In the genomic region with DNA sequence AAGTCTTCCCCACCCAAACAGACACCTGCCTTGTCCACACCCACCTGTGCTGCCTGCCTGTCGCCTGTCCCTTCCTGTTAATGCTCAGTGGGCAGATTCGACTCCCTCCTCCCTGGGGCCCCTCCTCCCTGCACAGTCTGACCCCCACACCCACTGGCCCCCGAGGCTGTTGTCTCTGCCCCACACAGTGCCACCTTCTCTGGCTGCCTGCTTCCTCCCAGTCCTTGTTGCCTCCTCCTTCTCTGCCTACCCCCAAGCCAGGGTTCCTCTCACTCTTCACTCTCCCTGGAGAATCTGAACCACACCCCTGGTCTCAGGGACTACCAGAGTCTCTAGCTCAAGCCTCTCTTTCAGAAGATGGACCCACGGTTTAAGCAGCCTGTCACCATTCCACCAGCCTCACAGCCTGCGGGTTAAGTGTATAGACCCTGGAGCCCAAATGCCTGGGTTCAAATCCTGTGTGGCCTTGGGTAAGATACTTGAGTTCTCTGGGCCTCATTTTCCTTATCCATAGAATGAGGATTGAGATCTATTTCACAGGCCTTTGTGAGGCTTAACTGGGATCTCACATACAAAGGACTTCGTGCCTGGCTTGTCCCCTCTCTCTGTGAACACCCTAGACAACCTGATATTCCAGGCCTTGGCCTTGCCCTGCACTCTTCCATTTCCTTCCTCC, we compare ENCODE assay signal across 15 cellular contexts. TPM values are rescaled to one million over a fixed set of nuclear protein-coding genes. Genes with fewer than 3 reads are reported as not detected.
A peak's percentile ranks its signal among the peaks of the same experiment; 100 is the strongest.
DNase-seq lines count a peak whose midpoint lies in the region; FAIRE-seq and TF ChIP-seq lines count a peak whose summit lies in the region.
"Had no signal": no experiment of that assay in that cellular context is flagged by ENCODE, and none has a peak within 500 bp of the region (broad histone marks: within the 10 kb centered on the region; RNA-seq: fewer than 3 reads in every experiment).

No MANE protein-coding gene starts in this region.

- peaks cover 0 to 17% of the 10 kb centered on the region in 2 experiments; a peak in 2 of 4 replicates for H3K79me2 ChIP-seq in H1 (ENCODE audit: control insufficient read depth in 1 of 2, insufficient read depth in 2 of 2, low read length in 2 of 2)

- H3K27ac ChIP-seq in H1 (ENCODE audit: low read depth, low read length) (no peak overlapping the region), muscle layer of duodenum (ENCODE audit: low read length) (peak overlapping the region; percentile 5)
- H3K27ac ChIP-seq: 22Rv1, brain microvascular endothelial cell had no signal

- no peak for TF ChIP-seq RAD21 in H1 (IDR thresholded peaks at IDR 0.05 in 1 of 2, conservative IDR thresholded peaks at IDR 0.05 in 1 of 2; ENCODE audit: low read depth in 2 of 2, low read length in 2 of 2)

- H3K27me3 ChIP-seq in H1 (replicated peaks in 1 of 4; ENCODE audit: control insufficient read depth in 3 of 4, extremely low read depth in 1 of 4, insufficient read depth in 3 of 4, low read length in 3 of 4), result peaks cover 0 to 8% (median 3%) of the 10 kb centered on the region in 4 experiments; a peak in 4 of 7 replicates
- peaks cover 7% of the 10 kb centered on the region for H3K27me3 ChIP-seq in muscle layer of duodenum (ENCODE audit: low read depth, low read length)

- no peak overlapping the region for H2AFZ ChIP-seq in H1 (ENCODE audit: low read length)

- no peak overlapping the region; a peak in 1 of 7 replicates for H3K9ac ChIP-seq in H1 (replicated peaks in 1 of 4; ENCODE audit: extremely low read depth in 1 of 4, low read depth in 3 of 4, low read length in 3 of 4)

- H3K4me1 ChIP-seq in H1 (replicated peaks in 1 of 4; ENCODE audit: control insufficient read depth in 3 of 4, insufficient read depth in 4 of 4, low read length in 3 of 4), result peaks cover 30 to 59% (median 44%) of the 10 kb centered on the region in 4 experiments
- peaks cover 5 to 43% of the 10 kb centered on the region in 2 donors for H3K4me1 ChIP-seq in muscle layer of duodenum (ENCODE audit: control insufficient read depth in 1 of 2, insufficient read depth in 2 of 2, low read length in 2 of 2)

- FAIRE-seq in H1 (lab: Jason Lieb, UNC) (no peak), frontal cortex (lab: Jason Lieb, UNC) (no peak)
- FAIRE-seq: RCC 7860, TTC549 had no signal

- H3K4me2 ChIP-seq in H1 (ENCODE audit: insufficient read depth in 1 of 2, low read depth in 2 of 2, low read length in 2 of 2), result peak overlapping the region in 1 of 2 experiments; percentile 1; a peak in 1 of 4 replicates

- H3K23ac ChIP-seq in H1 (ENCODE audit: insufficient read length), result no peak overlapping the region

- H2AK5ac ChIP-seq in H1 (ENCODE audit: low read depth, low read length), result peak overlapping the region; percentile 94; the same call in 1 of the 2 replicates

- TF ChIP-seq EP300 in H1 (IDR thresholded peaks at IDR 0.05; ENCODE audit: borderline replicate concordance in 1 of 2, low read depth in 2 of 2, low read length in 2 of 2), result no peak

- H3K27me3 Mint-ChIP-seq in type B pancreatic cell, result peaks cover 36% of the 10 kb centered on the region

- TF ChIP-seq CTCF in H1 (IDR thresholded peaks at IDR 0.05; ENCODE audit: control extremely low read depth in 1 of 3, insufficient read depth in 1 of 3, low read depth in 1 of 3, low read length in 3 of 3) (no peak), type B pancreatic cell (conservative IDR thresholded peaks at IDR 0.05) (no peak)

- H4K8ac ChIP-seq in H1 (ENCODE audit: extremely low read depth, insufficient read depth, low read length), result peak overlapping the region; percentile 36; the same call in 1 of the 2 replicates

- TF ChIP-seq POLR2A in H1 (IDR thresholded peaks at IDR 0.05; ENCODE audit: control extremely low read depth in 1 of 2, low read depth in 2 of 2, low read length in 2 of 2), result no peak

- no peaks in the 10 kb centered on the region for H4K20me1 ChIP-seq in H1 (replicated peaks in 1 of 2; ENCODE audit: control insufficient read depth in 1 of 2, insufficient read depth in 2 of 2, low read length in 2 of 2)

- peak; percentile 49 for DNase-seq in NCI-H748 (lab: John Stamatoyannopoulos, UW; ENCODE audit: unreplicated experiment)
- DNase-seq in NCI-H748 treated with DMSO at 0.1 percent for 48 hours (lab: John Stamatoyannopoulos, UW), result no peak
- no peak for DNase-seq in H1 (ENCODE audit: low read depth in 1 of 2, low spot score in 2 of 2)
- no peak for DNase-seq in type B pancreatic cell (ENCODE audit: extremely low spot score, unreplicated experiment)
- no peak for DNase-seq in H4 (ENCODE audit: low spot score)
- no peak for DNase-seq in frontal cortex (ENCODE audit: low spot score in 2 of 2)
- DNase-seq in NCI-H1694 treated with DMSO at 0.1 percent for 48 hours (lab: John Stamatoyannopoulos, UW), result no peak

- 0 out of 2 replicates have a peak overlapping the region, but pooled peaks have one; percentile 26 for H2BK5ac ChIP-seq in H1 (ENCODE audit: low read depth, low read length)

- H3K79me1 ChIP-seq in H1 (ENCODE audit: low read depth, low read length), result peaks cover 3% of the 10 kb centered on the region; the same call in 1 of the 2 replicates

- H3K14ac ChIP-seq in H1 (ENCODE audit: insufficient read length), result no peak overlapping the region

- peak overlapping the region; percentile 4; the same call in 1 of the 2 replicates for H3K18ac ChIP-seq in H1 (ENCODE audit: extremely low read depth, low read length)

- H3K27ac Mint-ChIP-seq in type B pancreatic cell, result peak overlapping the region; percentile 82
- H3K27ac Mint-ChIP-seq: HFFc6; natural killer cell treated with Interleukin-12 subunit alpha and Interleukin-12 subunit beta and Interleukin-15 and Interleukin-18, amount 100 ng/mL, for 72 hours had no signal

- peak overlapping the region; percentile 82 for H2BK20ac ChIP-seq in H1 (ENCODE audit: low read length)

- peak overlapping the region; percentile 55 for H3K4me3 Mint-ChIP-seq in type B pancreatic cell
- H3K4me3 Mint-ChIP-seq: HFFc6; natural killer cell treated with Interleukin-12 subunit alpha and Interleukin-12 subunit beta and Interleukin-15 and Interleukin-18, amount 100 ng/mL, for 72 hours had no signal

- H3K4me3 ChIP-seq in H1 (ENCODE audit: extremely low read depth in 1 of 4, insufficient read depth in 2 of 4, low read depth in 3 of 4, low read length in 4 of 4) (no peak overlapping the region), muscle layer of duodenum (ENCODE audit: low read depth in 1 of 2, low read length in 2 of 2) (no peak overlapping the region)
- H3K4me3 ChIP-seq: lung had no signal

- POLR2A ChIA-PET in H1 (lab: Charles Lee; ENCODE audit: partially characterized antibody), result interaction anchor here (0.7 to 7.6 kb wide), 10 partner anchors 9 to 54 kb away, joined by 3 to 72 read pairs (median 4); no protein-coding TSS in a partner anchor

- no peak overlapping the region for H3K56ac ChIP-seq in H1 (replicated peaks; ENCODE audit: insufficient read length, low read depth, low read length)

- no peak overlapping the region for H4K5ac ChIP-seq in H1 (ENCODE audit: insufficient read length, low read depth, low read length)

- CTCF ChIA-PET in H1 (lab: Charles Lee; ENCODE audit: partially characterized antibody), result interaction anchor here (0.7 to 24.5 kb wide), 40 partner anchors 8 to 243 kb away, joined by 3 to 400 read pairs (median 4); a partner anchor contains a TSS

- H3K36me3 ChIP-seq in H1 (ENCODE audit: control insufficient read depth in 2 of 4, insufficient read depth in 4 of 4, low read length in 3 of 4) (no peaks in the 10 kb centered on the region), muscle layer of duodenum (ENCODE audit: control insufficient read depth in 1 of 2, insufficient read depth in 2 of 2, low read length in 2 of 2) (no peaks in the 10 kb centered on the region)
- H3K36me3 ChIP-seq: brain microvascular endothelial cell had no signal

- H3K36me3 Mint-ChIP-seq in type B pancreatic cell, result no peaks in the 10 kb centered on the region
- H3K36me3 Mint-ChIP-seq: natural killer cell treated with Interleukin-12 subunit alpha and Interleukin-12 subunit beta and Interleukin-15 and Interleukin-18, amount 100 ng/mL, for 72 hours had no signal

- H3K4me1 Mint-ChIP-seq in type B pancreatic cell (ENCODE audit: unreplicated experiment), result peaks cover 31% of the 10 kb centered on the region

- peak overlapping the region; percentile 63 for H4K91ac ChIP-seq in H1 (replicated peaks; ENCODE audit: insufficient read length, low read length)

- peak overlapping the region; percentile 68; the same call in 1 of the 2 replicates for H2BK12ac ChIP-seq in H1 (ENCODE audit: low read depth, low read length)

- no peaks in the 10 kb centered on the region for H3K9me3 Mint-ChIP-seq in type B pancreatic cell
- H3K9me3 Mint-ChIP-seq: HFFc6; natural killer cell treated with Interleukin-12 subunit alpha and Interleukin-12 subunit beta and Interleukin-15 and Interleukin-18, amount 100 ng/mL, for 72 hours had no signal

- H3K9me3 ChIP-seq in H1 (ENCODE audit: insufficient read depth in 2 of 2, low read depth in 1 of 2, low read length in 1 of 2) (no peaks in the 10 kb centered on the region), muscle layer of duodenum (ENCODE audit: control insufficient read depth in 1 of 2, low read length in 2 of 2) (no peaks in the 10 kb centered on the region)

- no peak overlapping the region for H2BK120ac ChIP-seq in H1 (replicated peaks; ENCODE audit: low read depth, low read length)

- H2BK15ac ChIP-seq in H1 (ENCODE audit: low read length), result peak overlapping the region; percentile 90; the same call in 1 of the 2 replicates

- 88% methylated on average over 6 of the region's 6 CpGs; no CpG with 5 or more reads in 1 of the 2 experiments for WGBS in H1 (ENCODE audit: extremely low coverage in 1 of 2, insufficient coverage in 1 of 2, insufficient read length in 1 of 2, insufficient replicate concordance in 2 of 2, low coverage in 1 of 2, low lambda C conversion rate in 2 of 2, missing lambda C conversion rate in 1 of 2), 2 experiments

- H3K23me2 ChIP-seq in H1 (ENCODE audit: low read depth, low read length), result peaks cover 13% of the 10 kb centered on the region

- H3K4ac ChIP-seq in H1 (replicated peaks; ENCODE audit: insufficient read length, low read depth, low read length), result no peak overlapping the region

RNA-seq across cellular contexts. Expression of a gene that starts 3.8 kb away (rescaled TPM):
- total RNA-seq in H1 (2021; fragmentation: NEBNext Ultra II Directional; extraction: Animal tissue kit (Norgen Biotek cat#: 25700)), result 107 and 108 TPM in 2 replicates
- polyA plus RNA-seq in H1 (2011; rRNA removed), result 16.3 and 28.6 TPM in 2 replicates
- polyA plus RNA-seq in H1 (2011; cell fraction: cytosol; rRNA removed), result 21.0 TPM
- 52.6 TPM for polyA plus RNA-seq in H1 (2011; cell fraction: nucleus; rRNA removed)
- 39.3 to 66.4 TPM (median 42.6 TPM) in 4 replicates for polyA plus RNA-seq in H1 (2012, experiment 1 of 2)
- polyA plus RNA-seq in H1 (2012, experiment 2 of 2), result 39.0 TPM
- polyA plus RNA-seq in H1 (2013, experiment 1 of 2), result 43.2 TPM
- polyA plus RNA-seq in H1 (2013, experiment 2 of 2), result 43.6 TPM
- polyA minus RNA-seq in H1 (2011; rRNA and poly(A)+ RNA removed), result 23.8 and 36.4 TPM in 2 replicates
- 25.8 TPM for polyA minus RNA-seq in H1 (2011; cell fraction: cytosol; rRNA and poly(A)+ RNA removed)
- 69.0 TPM for polyA minus RNA-seq in H1 (2011; cell fraction: nucleus; rRNA and poly(A)+ RNA removed)
- total RNA-seq in type B pancreatic cell (ENCODE audit: low replicate concordance) (114 and 333 TPM in 2 replicates), frontal cortex (31.4 TPM)
- total RNA-seq in H4 (2014; rRNA removed; shearing (Covaris generic)), result 6.8 and 11.7 TPM in 2 replicates
